1 cellular context compared by ENCODE assay signal in genomic region chrX:53930513-53931380, GRCh38.
TF ChIP-seq lines count a peak whose summit lies in the region.

No MANE protein-coding gene starts in this region.

TF ChIP-seq in H1, 55 proteins besides CTCF, POLR2A, EP300 and RAD21 (continued from another document):
- TF ChIP-seq JUN (IDR thresholded peaks at IDR 0.05; ENCODE audit: low read depth, low read length) (no peak), RNF2 (IDR thresholded peaks at IDR 0.05; ENCODE audit: borderline replicate concordance, low read depth, low read length, missing control alignments, poor library complexity, severe bottlenecking) (no peak), FOSL1 (IDR thresholded peaks at IDR 0.05; ENCODE audit: insufficient read depth, low read depth, low read length) (no peak), GABPA (IDR thresholded peaks at IDR 0.05; ENCODE audit: borderline replicate concordance, insufficient read depth, low read length) (no peak), SUZ12 (IDR thresholded peaks at IDR 0.05; ENCODE audit: low read length) (no peak), RBBP5 (IDR thresholded peaks at IDR 0.05; ENCODE audit: borderline replicate concordance, low read depth, low read length) (no peak), MAFK (IDR thresholded peaks at IDR 0.05; ENCODE audit: low read depth, low read length) (no peak), RXRA (IDR thresholded peaks at IDR 0.05; ENCODE audit: insufficient read depth, low read depth, low read length) (no peak), TBP (IDR thresholded peaks at IDR 0.05; ENCODE audit: low read depth, low read length) (no peak), BRCA1 (IDR thresholded peaks at IDR 0.05; ENCODE audit: low read depth, low read length) (no peak), SIRT6 (IDR thresholded peaks at IDR 0.05; ENCODE audit: low read length) (no peak), ASH2L (IDR thresholded peaks at IDR 0.05; ENCODE audit: low read length) (no peak), EZH2 (IDR thresholded peaks at IDR 0.05; ENCODE audit: low read depth, low read length, severe bottlenecking) (no peak), TAF1 (IDR thresholded peaks at IDR 0.05; ENCODE audit: low read depth, low read length) (no peak)
